In the genomic region with DNA sequence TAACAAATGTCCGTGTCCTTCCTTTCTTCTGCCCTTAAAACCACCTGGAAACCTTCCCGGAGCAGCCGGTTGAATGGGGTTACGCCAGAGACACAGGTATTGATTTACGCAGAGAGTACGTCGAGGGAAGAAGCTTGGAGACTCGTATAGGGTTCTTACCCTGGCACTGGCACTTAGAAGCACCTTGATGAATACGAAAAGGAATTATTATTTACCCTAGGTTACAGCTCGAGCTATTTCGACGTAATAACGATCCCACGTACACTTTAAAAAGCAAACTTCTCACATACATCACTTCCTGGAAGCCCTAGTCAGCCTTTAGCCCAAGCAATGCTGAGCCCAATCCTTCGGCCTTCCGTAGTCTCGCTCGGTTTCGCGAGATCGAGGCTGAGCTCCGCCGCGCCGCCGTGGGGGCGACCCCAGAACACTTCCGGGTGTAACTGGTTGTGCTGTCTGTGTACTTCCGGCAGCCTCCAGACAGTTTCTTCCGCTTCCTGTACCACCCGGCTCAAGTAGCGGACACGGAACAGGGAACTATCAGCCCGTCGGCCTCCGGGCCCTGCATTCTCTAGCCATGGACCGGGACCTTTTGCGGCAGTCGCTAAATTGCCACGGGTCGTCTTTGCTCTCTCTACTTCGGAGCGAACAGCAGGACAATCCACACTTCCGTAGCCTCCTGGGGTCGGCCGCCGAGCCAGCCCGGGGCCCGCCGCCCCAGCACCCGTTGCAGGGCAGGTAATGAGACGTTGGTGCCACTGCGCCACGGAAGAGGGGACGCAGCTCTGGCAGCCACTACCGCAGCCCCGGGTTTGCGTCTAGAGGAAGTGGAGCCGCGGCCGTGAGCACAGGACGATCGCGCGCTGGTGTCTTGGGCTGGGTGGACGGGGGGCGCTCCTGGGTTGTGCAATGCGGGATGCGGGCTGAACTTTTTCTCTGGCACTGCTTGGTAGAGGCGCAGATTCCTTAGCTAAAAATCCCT, we compare ENCODE assay signal across 8 cellular contexts. TPM values are rescaled to one million over a fixed set of nuclear protein-coding genes. Genes with fewer than 3 reads are reported as not detected.
A peak's percentile ranks its signal among the peaks of the same experiment; 100 is the strongest.
DNase-seq lines count a peak whose midpoint lies in the region; ATAC-seq lines count a peak whose summit lies in the region.

A gene with protein sequence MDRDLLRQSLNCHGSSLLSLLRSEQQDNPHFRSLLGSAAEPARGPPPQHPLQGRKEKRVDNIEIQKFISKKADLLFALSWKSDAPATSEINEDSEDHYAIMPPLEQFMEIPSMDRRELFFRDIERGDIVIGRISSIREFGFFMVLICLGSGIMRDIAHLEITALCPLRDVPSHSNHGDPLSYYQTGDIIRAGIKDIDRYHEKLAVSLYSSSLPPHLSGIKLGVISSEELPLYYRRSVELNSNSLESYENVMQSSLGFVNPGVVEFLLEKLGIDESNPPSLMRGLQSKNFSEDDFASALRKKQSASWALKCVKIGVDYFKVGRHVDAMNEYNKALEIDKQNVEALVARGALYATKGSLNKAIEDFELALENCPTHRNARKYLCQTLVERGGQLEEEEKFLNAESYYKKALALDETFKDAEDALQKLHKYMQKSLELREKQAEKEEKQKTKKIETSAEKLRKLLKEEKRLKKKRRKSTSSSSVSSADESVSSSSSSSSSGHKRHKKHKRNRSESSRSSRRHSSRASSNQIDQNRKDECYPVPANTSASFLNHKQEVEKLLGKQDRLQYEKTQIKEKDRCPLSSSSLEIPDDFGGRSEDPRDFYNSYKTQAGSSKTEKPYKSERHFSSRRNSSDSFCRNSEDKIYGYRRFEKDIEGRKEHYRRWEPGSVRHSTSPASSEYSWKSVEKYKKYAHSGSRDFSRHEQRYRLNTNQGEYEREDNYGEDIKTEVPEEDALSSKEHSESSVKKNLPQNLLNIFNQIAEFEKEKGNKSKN (plus strand): TSS at position 476 of the 979 bp plus-strand sequence. CDS start 99 bp downstream, at position 575.

- POLR2A ChIA-PET in activated CD4-positive, alpha-beta T cell treated with anti-CD3 and anti-CD28 coated beads, Interleukin-2, amount 10 ng/mL, durations not matched to agents 7 days and 5 days (lab: Charles Lee): interaction anchor here (1.4 kb wide), 1 partner anchor 13 kb away, joined by 3 read pairs; no protein-coding TSS in a partner anchor

- H4K20me1 ChIP-seq in BLaER1 treated with 17β-estradiol and CSF1 and Interleukin-3, amounts not matched to agents 10 nM and 100 nM: peaks cover 0 to 27% (median 0%) of the 10 kb centered on the region in 11 experiments; a peak in 4 of 22 replicates

- peaks cover 0 to 10% (median 0%) of the 10 kb centered on the region in 11 experiments; a peak in 6 of 22 replicates for H3K9me3 ChIP-seq in BLaER1 treated with 17β-estradiol and CSF1 and Interleukin-3, amounts not matched to agents 10 nM and 100 nM (replicated peaks in 1 of 11)

- intact Hi-C loops in dendritic cell treated with granulocyte-macrophage colony-stimulating factor and Interleukin-4, amounts not matched to agents 40 ng/mL and 50 ng/mL, for 4 days (cut with micrococcal nuclease): loop anchor here (5.0 to 10.0 kb wide), 3 partner anchors 310 to 1455 kb away; a partner anchor contains a TSS

- CTCF ChIA-PET in activated CD4-positive, alpha-beta T cell treated with anti-CD3 and anti-CD28 coated beads, Interleukin-2, amount 10 ng/mL, durations not matched to agents 7 days and 5 days (lab: Charles Lee): interaction anchor here (1.0 to 1.4 kb wide), 2 partner anchors 9 to 24 kb away, joined by 3 to 5 read pairs; no protein-coding TSS in a partner anchor

- peak within 1 kb of the TSS; percentile 87 to 96 (median 92) for H3K9ac ChIP-seq in BLaER1 treated with 17β-estradiol and CSF1 and Interleukin-3, amounts not matched to agents 10 nM and 100 nM

- H3K4me2 ChIP-seq in BLaER1 treated with 17β-estradiol and CSF1 and Interleukin-3, amounts not matched to agents 10 nM and 100 nM: peak within 1 kb of the TSS; percentile 73 to 91 (median 84)

- H3K27ac ChIP-seq in BLaER1 treated with 17β-estradiol and CSF1 and Interleukin-3, amounts not matched to agents 10 nM and 100 nM: peak within 1 kb of the TSS; percentile 86 to 98 (median 92)

- H3K4me3 Mint-ChIP-seq in activated CD4-positive, alpha-beta T cell treated with anti-CD3 and anti-CD28 coated beads, Interleukin-2, amount 10 ng/mL, durations not matched to agents 7 days and 5 days: peak within 1 kb of the TSS; percentile 94
- H3K4me3 Mint-ChIP-seq in dendritic cell treated with granulocyte-macrophage colony-stimulating factor and Interleukin-4, amounts not matched to agents 40 ng/mL and 50 ng/mL, for 4 days: peak within 1 kb of the TSS; percentile 85

- peaks cover 39% of the 10 kb centered on the region for H3K36me3 Mint-ChIP-seq in activated CD4-positive, alpha-beta T cell treated with anti-CD3 and anti-CD28 coated beads, Interleukin-2, amount 10 ng/mL, durations not matched to agents 7 days and 5 days (ENCODE audit: low read depth)
- peaks cover 47% of the 10 kb centered on the region for H3K36me3 Mint-ChIP-seq in dendritic cell treated with granulocyte-macrophage colony-stimulating factor and Interleukin-4, amounts not matched to agents 40 ng/mL and 50 ng/mL, for 4 days (ENCODE audit: low read depth)

- no peaks in the 10 kb centered on the region for H3K27me3 ChIP-seq in BLaER1 treated with 17β-estradiol and CSF1 and Interleukin-3, amounts not matched to agents 10 nM and 100 nM

- peaks cover 5% of the 10 kb centered on the region for H3K9me3 Mint-ChIP-seq in activated CD4-positive, alpha-beta T cell treated with anti-CD3 and anti-CD28 coated beads, Interleukin-2, amount 10 ng/mL, durations not matched to agents 7 days and 5 days
- H3K9me3 Mint-ChIP-seq in dendritic cell treated with granulocyte-macrophage colony-stimulating factor and Interleukin-4, amounts not matched to agents 40 ng/mL and 50 ng/mL, for 4 days: no peaks in the 10 kb centered on the region

- peaks cover 9 to 27% (median 17%) of the 10 kb centered on the region in 10 experiments; a peak in 19 of 20 replicates for H3K4me1 ChIP-seq in BLaER1 treated with 17β-estradiol and CSF1 and Interleukin-3, amounts not matched to agents 10 nM and 100 nM

- peak within 1 kb of the TSS; percentile 98 for H3K27ac Mint-ChIP-seq in activated CD4-positive, alpha-beta T cell treated with anti-CD3 and anti-CD28 coated beads, Interleukin-2, amount 10 ng/mL, durations not matched to agents 7 days and 5 days
- H3K27ac Mint-ChIP-seq in dendritic cell treated with granulocyte-macrophage colony-stimulating factor and Interleukin-4, amounts not matched to agents 40 ng/mL and 50 ng/mL, for 4 days: peak within 1 kb of the TSS; percentile 92

- peak; percentile 69 for DNase-seq in GM19240 (ENCODE audit: insufficient read length, low spot score)
- DNase-seq in NCI-H526 treated with DMSO at 0.1 percent for 48 hours (lab: John Stamatoyannopoulos, UW): peak; percentile 87
- DNase-seq in activated CD4-positive, alpha-beta T cell treated with anti-CD3 and anti-CD28 coated beads, Interleukin-2, amount 10 ng/mL, durations not matched to agents 7 days and 5 days: peak; percentile 95
- DNase-seq in left lobe of liver (ENCODE audit: low spot score): peak; percentile 94
- peak; percentile 90 for DNase-seq in stimulated activated CD4-positive, alpha-beta T cell treated with anti-CD3 and anti-CD28 coated beads, Interleukin-2, amount 100 ng/mL, for 4 hours (ENCODE audit: low read depth)

- peak; percentile 98 for ATAC-seq in HG03460 (IDR thresholded peaks at IDR 0.05; ENCODE audit: unreplicated experiment)
- peak; percentile 99 for ATAC-seq in left lobe of liver

- H3K36me3 ChIP-seq in BLaER1 treated with 17β-estradiol and CSF1 and Interleukin-3, amounts not matched to agents 10 nM and 100 nM: peaks cover 28 to 40% (median 36%) of the 10 kb centered on the region in 11 experiments

- H3K4me1 Mint-ChIP-seq in activated CD4-positive, alpha-beta T cell treated with anti-CD3 and anti-CD28 coated beads, Interleukin-2, amount 10 ng/mL, durations not matched to agents 7 days and 5 days: peaks cover 35% of the 10 kb centered on the region
- H3K4me1 Mint-ChIP-seq in dendritic cell treated with granulocyte-macrophage colony-stimulating factor and Interleukin-4, amounts not matched to agents 40 ng/mL and 50 ng/mL, for 4 days (ENCODE audit: low read depth): peaks cover 12% of the 10 kb centered on the region

- peak within 1 kb of the TSS; percentile 73 to 91 (median 82) for H3K4me3 ChIP-seq in BLaER1 treated with 17β-estradiol and CSF1 and Interleukin-3, amounts not matched to agents 10 nM and 100 nM

- peaks cover 16% of the 10 kb centered on the region for H3K27me3 Mint-ChIP-seq in activated CD4-positive, alpha-beta T cell treated with anti-CD3 and anti-CD28 coated beads, Interleukin-2, amount 10 ng/mL, durations not matched to agents 7 days and 5 days
- H3K27me3 Mint-ChIP-seq in dendritic cell treated with granulocyte-macrophage colony-stimulating factor and Interleukin-4, amounts not matched to agents 40 ng/mL and 50 ng/mL, for 4 days: peaks cover 24% of the 10 kb centered on the region

RNA-seq across cellular contexts. Expression of the gene that starts here (rescaled TPM):
- total RNA-seq in activated CD4-positive, alpha-beta T cell treated with anti-CD3 and anti-CD28 coated beads, Interleukin-2, amount 10 ng/mL, durations not matched to agents 7 days and 5 days: 10 to 100 TPM; 74.0 to 79.6 TPM
- total RNA-seq in left lobe of liver: 14.2 TPM

Comparison
In these comparisons a context has a peak if more than half of its experiments do, and no peak if none do; other contexts are left out.
1. Peak in every context shown above with its lines: DNase-seq, ATAC-seq, H3K4me3 ChIP-seq and H3K27ac ChIP-seq.